8 cellular contexts compared by ENCODE assay signal in the genomic region with DNA sequence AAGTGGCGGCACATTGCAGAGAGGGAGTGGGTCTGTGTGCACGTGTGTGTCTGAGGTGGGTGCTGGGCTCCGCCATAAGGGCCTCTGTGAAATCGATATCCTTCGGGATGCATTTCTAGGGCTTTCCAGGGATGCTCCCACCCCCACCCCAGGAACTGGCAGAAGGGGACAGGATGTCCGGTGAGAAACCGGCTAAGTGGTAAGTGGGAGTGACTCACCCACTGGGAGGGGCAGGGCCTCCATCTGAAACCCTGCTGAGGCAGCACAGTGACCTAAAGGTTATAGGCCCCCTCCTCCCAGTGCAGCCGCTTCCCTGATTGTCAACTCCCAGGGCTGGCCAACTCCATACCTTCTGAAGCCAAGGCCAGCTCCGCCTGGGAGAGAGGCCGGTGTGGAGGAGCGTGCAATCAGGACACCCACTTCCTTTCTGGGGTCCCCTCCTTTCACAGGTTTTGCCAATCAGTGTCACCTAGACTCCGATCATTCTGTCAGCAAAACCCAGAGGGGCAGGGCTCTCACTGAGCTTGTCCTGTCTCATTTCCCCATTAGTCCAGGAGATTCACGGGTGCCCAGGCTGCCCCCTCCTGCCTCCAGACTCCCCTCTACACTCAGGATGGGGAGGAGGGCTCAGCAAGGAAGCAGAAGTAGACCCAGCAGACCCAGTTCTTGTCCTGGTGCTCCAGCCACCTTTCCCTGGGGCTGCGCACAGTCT. TPM values are rescaled to one million over a fixed set of nuclear protein-coding genes. Genes with fewer than 3 reads are reported as not detected.
DNase-seq lines count a peak whose midpoint lies in the region; ATAC-seq and TF ChIP-seq lines count a peak whose summit lies in the region.
"Had no signal": no experiment of that assay in that cellular context is flagged by ENCODE, and none has a peak within 500 bp of the region (broad histone marks: within the 10 kb centered on the region; RNA-seq: fewer than 3 reads in every experiment).

No MANE protein-coding gene starts in this region.

- no peak overlapping the region for H3K9ac ChIP-seq in fibroblast of lung (ENCODE audit: insufficient read depth, low read length)

- DNase-seq in HCEC 1CT (peak; percentile 77), RKO (ENCODE audit: low spot score) (peak; percentile 75), fibroblast of lung (ENCODE audit: low read depth in 2 of 2) (peak; percentile 69 to 79), sciatic nerve (ENCODE audit: low spot score) (no peak), uterus (no peak)
- DNase-seq in stimulated activated CD4-positive, alpha-beta T cell treated with anti-CD3 and anti-CD28 coated beads, Interleukin-15, amount 100 ng/mL, for 24 hours = no peak
- DNase-seq: activated gamma-delta T cell had no signal

- TF ChIP-seq CTCF in fibroblast of lung (conservative IDR thresholded peaks at IDR 0.05 in 1 of 2, IDR thresholded peaks at IDR 0.05 in 1 of 2; ENCODE audit: low read depth in 1 of 2, low read length in 2 of 2) (no peak), uterus (IDR thresholded peaks at IDR 0.05) (no peak)

- no peak overlapping the region for H3K4me2 ChIP-seq in fibroblast of lung (ENCODE audit: extremely low read depth, insufficient read depth, low read length)

- H4K20me1 ChIP-seq in fibroblast of lung (ENCODE audit: control insufficient read depth, extremely low read depth, insufficient read depth, low read length) = no peaks in the 10 kb centered on the region

- H3K4me1 ChIP-seq in fibroblast of lung (ENCODE audit: control insufficient read depth, extremely low read depth, insufficient read depth, low read length) (peaks cover 11% of the 10 kb centered on the region), uterus (no peaks in the 10 kb centered on the region)

- H3K4me3 ChIP-seq in fibroblast of lung (replicated peaks in 1 of 4; ENCODE audit: control extremely low read depth in 1 of 4, insufficient read depth in 1 of 4, low read depth in 3 of 4, low read length in 4 of 4) = no peak overlapping the region
- no peak overlapping the region for H3K4me3 ChIP-seq in uterus

- H3K36me3 ChIP-seq in fibroblast of lung (ENCODE audit: control insufficient read depth, insufficient read depth, low read length) (no peaks in the 10 kb centered on the region), uterus (no peaks in the 10 kb centered on the region)

- H3K9me3 ChIP-seq in fibroblast of lung (ENCODE audit: control insufficient read depth, insufficient read depth, low read depth, low read length) (no peaks in the 10 kb centered on the region), uterus (no peaks in the 10 kb centered on the region)

- intact Hi-C loops in sciatic nerve (cut with DNase I) = no loop called here
- intact Hi-C loops in uterus (cut with DNase I; ENCODE audit: low total_unique reads) = no loop called here

- peak overlapping the region; percentile 47 for H2AFZ ChIP-seq in fibroblast of lung (ENCODE audit: low read length)

- H3K79me2 ChIP-seq in fibroblast of lung (ENCODE audit: control insufficient read depth, insufficient read depth, low read length) = no peaks in the 10 kb centered on the region

- H3K27me3 ChIP-seq in fibroblast of lung (ENCODE audit: control insufficient read depth, insufficient read depth, low read length) = no peaks in the 10 kb centered on the region
- no peaks in the 10 kb centered on the region for H3K27me3 ChIP-seq in uterus

- TF ChIP-seq POLR2A in uterus (IDR thresholded peaks at IDR 0.05) = no peak

- H3K27ac ChIP-seq in fibroblast of lung (ENCODE audit: insufficient read depth, low read length) (peak overlapping the region; percentile 32), uterus (no peak overlapping the region)

- ATAC-seq in sciatic nerve = peak; percentile 6
- no peak for ATAC-seq in GM19467 (IDR thresholded peaks at IDR 0.05; ENCODE audit: unreplicated experiment)

RNA-seq across cellular contexts. Expression of a gene that starts 44.5 kb away (rescaled TPM):
- total RNA-seq in fibroblast of lung = 2.8 and 3.3 TPM in 2 replicates
- 2.0 and 9.2 TPM in 2 replicates for polyA plus RNA-seq in fibroblast of lung
- polyA plus RNA-seq in fibroblast of lung (2012) = 3.7 and 10.2 TPM in 2 replicates
- 21.8 and 42.2 TPM in 2 replicates for polyA minus RNA-seq in fibroblast of lung (ENCODE audit: low replicate concordance)
- 32.3 TPM for total RNA-seq in sciatic nerve
- total RNA-seq in uterus = 10 to 100 TPM in 1 of 4 donors, 1 to 10 TPM in 2, not detected in 1; 1.3 to 10.6 (median 9.2) TPM

Comparison
In these comparisons a context has a peak if more than half of its experiments do, and no peak if none do; other contexts are left out.
1. DNase-seq: peak in HCEC 1CT (single experiment), RKO (single experiment) and fibroblast of lung (2 of 2); none in sciatic nerve (single experiment), uterus (0 of 2) and stimulated activated CD4-positive, alpha-beta T cell treated with anti-CD3 and anti-CD28 coated beads, Interleukin-15, amount 100 ng/mL, for 24 hours (single experiment).